1 cellular context compared by ENCODE assay signal in genomic region chr11:94279996-94280395, GRCh38.
TF ChIP-seq lines count a peak whose summit lies in the region.

No MANE protein-coding gene starts in this region.

TF ChIP-seq in GM12878, 131 proteins besides CTCF, POLR2A, EP300 and RAD21 (continued from another document):
- TF ChIP-seq IRF3 (IDR thresholded peaks at IDR 0.05) (no peak), KLF5 (IDR thresholded peaks at IDR 0.05; ENCODE audit: partially characterized antibody) (no peak), MTA3 (IDR thresholded peaks at IDR 0.05; ENCODE audit: borderline replicate concordance, low read length) (no peak), SUPT20H (IDR thresholded peaks at IDR 0.05; ENCODE audit: borderline replicate concordance, control insufficient read depth, low read depth, low read length) (no peak), SRF (IDR thresholded peaks at IDR 0.05; ENCODE audit: low read depth in 2 of 2, low read length in 2 of 2) (no peak), SPI1 (IDR thresholded peaks at IDR 0.05; ENCODE audit: borderline replicate concordance, insufficient read depth, low read depth, low read length) (peak; percentile 63; the same call in 1 of the 2 replicates), BCL3 (IDR thresholded peaks at IDR 0.05; ENCODE audit: borderline replicate concordance, insufficient read depth, low read depth, low read length, poor library complexity, severe bottlenecking) (no peak), CHD2 (IDR thresholded peaks at IDR 0.05; ENCODE audit: borderline replicate concordance, low read depth, low read length) (no peak), SIX5 (IDR thresholded peaks at IDR 0.05; ENCODE audit: low read depth, low read length, severe bottlenecking) (no peak), ZNF274 (IDR thresholded peaks at IDR 0.05; ENCODE audit: insufficient read depth, insufficient read length) (no peak), ATF3 (IDR thresholded peaks at IDR 0.05; ENCODE audit: borderline replicate concordance, extremely low read depth, low read depth, low read length) (no peak), IKZF1 (conservative IDR thresholded peaks at IDR 0.05) (0 out of 2 replicates have a peak, but pooled peaks have one; percentile 45), PBX3 (IDR thresholded peaks at IDR 0.05; ENCODE audit: insufficient replicate concordance, low read depth, low read length) (no peak), ETV6 (conservative IDR thresholded peaks at IDR 0.05 in 1 of 2, IDR thresholded peaks at IDR 0.05 in 1 of 2; ENCODE audit: borderline replicate concordance in 1 of 2, low read depth in 1 of 2) (peak in 1 of 2 experiments; percentile 72; a peak in 2 of 4 replicates)
TF ChIP-seq in GM12878: peak in this region for 13.
